Comparison of ENCODE assay signal across 8 cellular contexts in the genomic region with DNA sequence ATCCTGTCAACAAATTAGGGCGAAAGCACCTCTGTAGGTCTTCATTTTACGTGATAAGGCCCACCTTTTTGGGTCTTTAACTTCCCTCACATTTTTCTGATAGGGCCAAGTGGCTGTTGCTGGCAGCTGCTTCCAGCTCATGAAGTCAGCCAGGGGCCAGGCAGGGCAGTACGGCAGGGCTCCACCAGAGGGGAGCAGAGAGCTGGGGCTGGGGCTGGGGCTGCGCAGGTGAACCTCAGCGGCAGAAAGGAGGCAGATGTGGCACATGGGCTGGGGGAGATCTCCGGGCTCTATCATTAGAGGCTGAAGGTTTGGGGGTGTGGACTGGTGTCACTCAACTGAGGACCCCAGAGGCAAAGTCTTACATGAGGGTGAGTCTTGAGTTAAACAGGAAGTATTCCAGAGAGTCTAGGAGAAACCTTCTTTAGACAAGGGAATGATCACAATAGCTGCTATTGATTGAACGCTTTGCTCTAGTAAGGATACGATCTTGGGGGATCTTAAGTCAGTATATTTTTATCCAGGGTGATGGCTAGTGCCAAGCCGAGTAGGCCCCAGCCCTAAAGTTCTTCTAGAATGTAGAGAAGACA.
DNase-seq lines count a peak whose midpoint lies in the region; ATAC-seq and TF ChIP-seq lines count a peak whose summit lies in the region.

No MANE protein-coding gene starts in this region.

- H3K4me3 ChIP-seq in SU-DHL-6 (ENCODE audit: insufficient read depth, low read length, poor library complexity, severe bottlenecking) = no peak overlapping the region

- no peaks in the 10 kb centered on the region for H3K36me3 ChIP-seq in SU-DHL-6 (ENCODE audit: low read length)

- H3K9me3 Mint-ChIP-seq in activated naive CD4-positive, alpha-beta T cell treated with anti-CD3 and anti-CD28 coated beads, Interleukin-2, amount 10 ng/mL, durations not matched to agents 7 days and 5 days = no peaks in the 10 kb centered on the region

- no peaks in the 10 kb centered on the region for H3K9me3 ChIP-seq in SU-DHL-6 (ENCODE audit: insufficient read depth, low read length)

- peaks cover 15% of the 10 kb centered on the region for H3K27me3 Mint-ChIP-seq in activated naive CD4-positive, alpha-beta T cell treated with anti-CD3 and anti-CD28 coated beads, Interleukin-2, amount 10 ng/mL, durations not matched to agents 7 days and 5 days

- H3K9me2 ChIP-seq in SU-DHL-6 (replicated peaks; ENCODE audit: insufficient read depth, low read length) = no peaks in the 10 kb centered on the region

- H4K20me1 ChIP-seq in SU-DHL-6 (ENCODE audit: low read depth, low read length) = no peaks in the 10 kb centered on the region

- H3K36me3 Mint-ChIP-seq in activated naive CD4-positive, alpha-beta T cell treated with anti-CD3 and anti-CD28 coated beads, Interleukin-2, amount 10 ng/mL, durations not matched to agents 7 days and 5 days = no peaks in the 10 kb centered on the region

- no peak overlapping the region for H3K4me3 Mint-ChIP-seq in activated naive CD4-positive, alpha-beta T cell treated with anti-CD3 and anti-CD28 coated beads, Interleukin-2, amount 10 ng/mL, durations not matched to agents 7 days and 5 days

- TF ChIP-seq CTCF in SU-DHL-6 (IDR thresholded peaks at IDR 0.05; ENCODE audit: insufficient read depth, low read length, poor library complexity, severe bottlenecking) = peak; percentile 93

- no peak overlapping the region for H3K9ac ChIP-seq in SU-DHL-6 (ENCODE audit: low read length)

- H2AFZ ChIP-seq in SU-DHL-6 (ENCODE audit: low read depth, low read length, severe bottlenecking) = no peak overlapping the region

- H3F3A ChIP-seq in SU-DHL-6 (ENCODE audit: insufficient read depth) = no peaks in the 10 kb centered on the region

- H3K4me2 ChIP-seq in SU-DHL-6 (ENCODE audit: low read depth, low read length, poor library complexity, severe bottlenecking) = no peak overlapping the region

- DNase-seq in CMK (ENCODE audit: low read depth) = peak; percentile 38
- peak in 68 of 76 experiments; percentile 5 to 82 (median 48) for DNase-seq in HUDEP-2 (lab: John Stamatoyannopoulos, UW; ENCODE audit: unreplicated experiment in 76 of 76)
- DNase-seq in activated naive CD4-positive, alpha-beta T cell treated with anti-CD3 and anti-CD28 coated beads, Interleukin-2, amount 10 ng/mL, durations not matched to agents 7 days and 5 days = peak; percentile 81
- DNase-seq in left cardiac atrium = peak; percentile 36
- peak; percentile 45 to 64 for DNase-seq in stimulated activated CD4-positive, alpha-beta T cell treated with anti-CD3 and anti-CD28 coated beads, Interleukin-15, amount 100 ng/mL, for 48 hours (ENCODE audit: low read depth in 2 of 2)
- DNase-seq in NCI-H1105 (lab: John Stamatoyannopoulos, UW) = no peak

- intact Hi-C loops in left cardiac atrium (cut with DNase I) = no loop called here

- CTCF ChIA-PET in activated naive CD4-positive, alpha-beta T cell treated with anti-CD3 and anti-CD28 coated beads, Interleukin-2, amount 10 ng/mL, durations not matched to agents 7 days and 5 days (lab: Charles Lee) = interaction anchor here (0.6 to 3.4 kb wide), 13 partner anchors 11 to 92 kb away, joined by 3 to 23 read pairs (median 4); no protein-coding TSS in a partner anchor

- ATAC-seq in GM21367 (IDR thresholded peaks at IDR 0.05; ENCODE audit: unreplicated experiment) (peak; percentile 91), left cardiac atrium (peak; percentile 78 to 94)

- H3K4me1 Mint-ChIP-seq in activated naive CD4-positive, alpha-beta T cell treated with anti-CD3 and anti-CD28 coated beads, Interleukin-2, amount 10 ng/mL, durations not matched to agents 7 days and 5 days = no peaks in the 10 kb centered on the region

- no peaks in the 10 kb centered on the region for H3K79me2 ChIP-seq in SU-DHL-6 (ENCODE audit: insufficient read depth, low read length)

- no peak overlapping the region for H3K27ac ChIP-seq in SU-DHL-6 (ENCODE audit: low read depth, low read length)

- H3K27me3 ChIP-seq in SU-DHL-6 (ENCODE audit: low read length) = no peaks in the 10 kb centered on the region

- no peak overlapping the region for H3K27ac Mint-ChIP-seq in activated naive CD4-positive, alpha-beta T cell treated with anti-CD3 and anti-CD28 coated beads, Interleukin-2, amount 10 ng/mL, durations not matched to agents 7 days and 5 days
